ENCODE assay signal across 7 cellular contexts in genomic region chr2:63001576-63001975, GRCh38.
"Had no signal": no experiment of that assay in that cellular context is flagged by ENCODE, and none has a peak within 500 bp of the region (broad histone marks: within the 10 kb centered on the region; RNA-seq: fewer than 3 reads in every experiment).

No MANE protein-coding gene starts in this region.

- ATAC-seq: GM12878 had no signal

- FAIRE-seq: GM12878, GM12891, GM12892, GM18507, GM19239 had no signal

- H3K4me3 ChIP-seq: GM12878 had no signal

- DNase-seq: GDM1, GF-D8 had no signal
